Comparison of ENCODE assay signal across 8 cellular contexts in the genomic region with DNA sequence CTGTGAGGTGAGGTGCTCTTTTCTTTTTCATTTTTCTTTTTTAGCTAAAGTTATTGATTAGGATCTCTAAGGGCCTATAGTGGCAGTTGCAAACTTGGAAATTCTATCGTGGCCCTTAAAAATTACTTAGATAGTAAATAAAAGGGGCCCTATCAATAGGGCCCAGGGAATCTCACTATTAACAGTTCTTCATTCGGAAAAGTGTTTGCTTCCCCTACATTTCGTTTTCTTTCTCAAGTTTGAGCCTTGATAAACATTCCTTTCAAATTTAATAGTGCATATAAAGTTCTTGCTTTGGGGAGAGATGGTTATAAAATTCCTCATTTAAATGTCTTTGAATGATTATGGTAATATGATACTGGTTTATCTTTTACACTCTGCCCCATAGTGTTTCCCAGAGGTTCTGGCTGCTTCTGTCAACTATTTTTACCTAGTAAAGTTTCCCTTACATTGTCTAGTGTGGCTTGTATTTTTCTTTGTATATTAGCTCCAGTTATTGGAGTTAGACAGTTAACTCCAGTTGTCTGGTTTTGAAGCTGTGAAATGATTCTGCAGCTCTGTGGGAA.
"Had no signal": no experiment of that assay in that cellular context is flagged by ENCODE, and none has a peak within 500 bp of the region (broad histone marks: within the 10 kb centered on the region; RNA-seq: fewer than 3 reads in every experiment).

No MANE protein-coding gene starts in this region.

- ATAC-seq: GM12878 had no signal

- H3K4me3 ChIP-seq: GM12878 had no signal

- DNase-seq: GDM1, GF-D8 had no signal

- FAIRE-seq: G401.6, GM12878, GM12891, GM12892, GM18507, GM19239 had no signal
